ENCODE assay signal across 20 cellular contexts in the genomic region with DNA sequence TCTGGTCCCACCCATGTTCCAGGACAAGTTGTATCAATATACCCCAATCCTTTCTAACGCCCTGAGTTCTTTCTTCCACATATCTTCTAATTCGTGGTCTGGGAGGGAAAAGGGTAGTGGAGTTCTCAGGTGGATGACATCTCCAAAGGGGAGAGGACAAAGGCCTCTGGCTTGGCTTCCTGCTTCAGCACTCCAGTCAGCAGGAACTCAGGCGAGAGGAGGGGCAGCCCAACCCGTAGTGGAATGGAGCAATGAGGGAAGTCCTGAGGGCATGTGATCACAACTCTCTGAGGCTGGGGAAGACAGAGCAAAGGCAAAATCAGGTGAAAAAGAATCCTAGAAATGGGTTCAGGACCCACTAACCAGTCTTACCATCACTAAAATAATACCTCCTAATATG. TPM values are rescaled to one million over a fixed set of nuclear protein-coding genes. Genes with fewer than 3 reads are reported as not detected.
DNase-seq lines count a peak whose midpoint lies in the region; ATAC-seq and TF ChIP-seq lines count a peak whose summit lies in the region.
"Had no signal": no experiment of that assay in that cellular context is flagged by ENCODE, and none has a peak within 500 bp of the region (broad histone marks: within the 10 kb centered on the region; RNA-seq: fewer than 3 reads in every experiment).

No MANE protein-coding gene starts in this region.

- no peak overlapping the region for H3K4me2 ChIP-seq in mesenchymal stem cell (ENCODE audit: low read length, poor library complexity, severe bottlenecking)

- CTCF ChIA-PET in WTC11 (lab: Charles Lee), result interaction anchor here (1.5 kb wide), 1 partner anchor 21 kb away, joined by 3 read pairs; no protein-coding TSS in a partner anchor

- no peak overlapping the region for H2BK12ac ChIP-seq in mesenchymal stem cell (ENCODE audit: low read length in 2 of 2)

- no peak overlapping the region for H2AFZ ChIP-seq in mesenchymal stem cell (ENCODE audit: low read depth, low read length)

- peak; percentile 78 for ATAC-seq in WTC11
- ATAC-seq in heart right ventricle, result peak; percentile 59 to 92 (median 75)
- ATAC-seq: activated CD4-positive, alpha-beta T cell treated with anti-CD3 and anti-CD28 coated beads for 36 hours; GM12878; natural killer cell treated with Interleukin-12 subunit alpha and Interleukin-12 subunit beta and Interleukin-15 and Interleukin-18, amount 100 ng/mL, for 72 hours had no signal

- no peak overlapping the region for H3K4ac ChIP-seq in mesenchymal stem cell (ENCODE audit: low read depth in 1 of 2, low read length in 2 of 2)

- DNase-seq in CD14-positive monocyte (ENCODE audit: low spot score) (no peak), WTC11 (ENCODE audit: low spot score) (no peak), heart right ventricle (no peak), mesenchymal stem cell (no peak), DMS153 (lab: John Stamatoyannopoulos, UW) (no peak), epidermal melanocyte (ENCODE audit: insufficient read length, low spot score) (no peak), nucleus accumbens (lab: John Stamatoyannopoulos, UW) (no peak), H4 (ENCODE audit: low spot score) (no peak)
- DNase-seq: activated CD4-positive, alpha-beta T cell treated with anti-CD3 and anti-CD28 coated beads for 36 hours; activated effector memory CD4-positive, alpha-beta T cell treated with Interleukin-2 at 50 U/mL for 16 hours; DMS 273 treated with DMSO at 0.1 percent for 48 hours; head of caudate nucleus; KG1; NCI-H187; NCI-H2227 treated with DMSO at 0.1 percent for 48 hours; spleen; uterus had no signal

- no peak overlapping the region for H3K4me3 ChIP-seq in heart right ventricle
- H3K4me3 ChIP-seq in mesenchymal stem cell (ENCODE audit: insufficient read depth in 1 of 2, low read depth in 1 of 2, low read length in 2 of 2), result no peak overlapping the region
- H3K4me3 ChIP-seq: cardiac muscle cell, GM12878, spleen, uterus had no signal

- H4K8ac ChIP-seq in mesenchymal stem cell (ENCODE audit: low read length), result no peak overlapping the region

- peaks cover 0 to 14% (median 0%) of the 10 kb centered on the region in 9 donors for H3K4me1 ChIP-seq in heart right ventricle
- H3K4me1 ChIP-seq in mesenchymal stem cell (ENCODE audit: control insufficient read depth, insufficient read depth, low read depth, low read length), result peaks cover 3% of the 10 kb centered on the region
- H3K4me1 ChIP-seq: uterus had no signal

- POLR2A ChIA-PET in WTC11 (lab: Charles Lee), result no interaction called here

- H3K14ac ChIP-seq in mesenchymal stem cell (ENCODE audit: low read length in 2 of 2), result no peak overlapping the region

- H3K27me3 Mint-ChIP-seq in CD14-positive monocyte (ENCODE audit: low read depth in 3 of 3), result peaks cover 0 to 6% (median 0%) of the 10 kb centered on the region in 3 donors
- H3K27me3 Mint-ChIP-seq in WTC11 (ENCODE audit: low read depth), result no peaks in the 10 kb centered on the region; the same call in 1 of the 2 replicates
- H3K27me3 Mint-ChIP-seq: activated CD4-positive, alpha-beta T cell treated with anti-CD3 and anti-CD28 coated beads for 36 hours; natural killer cell treated with Interleukin-12 subunit alpha and Interleukin-12 subunit beta and Interleukin-15 and Interleukin-18, amount 100 ng/mL, for 72 hours had no signal

- H4K91ac ChIP-seq in mesenchymal stem cell (ENCODE audit: low read length), result no peak overlapping the region

- peaks cover 24 to 26% of the 10 kb centered on the region in 2 donors for H3K36me3 Mint-ChIP-seq in CD14-positive monocyte
- H3K36me3 Mint-ChIP-seq in WTC11, result peaks cover 45% of the 10 kb centered on the region

- H3K9me3 Mint-ChIP-seq in CD14-positive monocyte (no peaks in the 10 kb centered on the region), WTC11 (no peaks in the 10 kb centered on the region)
- H3K9me3 Mint-ChIP-seq: natural killer cell treated with Interleukin-12 subunit alpha and Interleukin-12 subunit beta and Interleukin-15 and Interleukin-18, amount 100 ng/mL, for 72 hours had no signal

- no peak overlapping the region for H3K23ac ChIP-seq in mesenchymal stem cell (ENCODE audit: low read length in 2 of 2)

- H3K36me3 ChIP-seq in heart right ventricle, result peaks cover 0 to 69% (median 25%) of the 10 kb centered on the region in 9 donors
- peaks cover 33 to 40% of the 10 kb centered on the region in 2 experiments for H3K36me3 ChIP-seq in mesenchymal stem cell (ENCODE audit: control insufficient read depth in 1 of 2, insufficient read depth in 2 of 2, low read depth in 1 of 2, low read length in 2 of 2)
- H3K36me3 ChIP-seq: uterus had no signal

- H3K79me1 ChIP-seq in mesenchymal stem cell (replicated peaks; ENCODE audit: low read length, poor library complexity, severe bottlenecking), result no peaks in the 10 kb centered on the region

- H3K9me3 ChIP-seq in heart right ventricle (no peaks in the 10 kb centered on the region), mesenchymal stem cell (ENCODE audit: control insufficient read depth, low read length) (no peaks in the 10 kb centered on the region)
- H3K9me3 ChIP-seq: spleen, uterus had no signal

- intact Hi-C loops in CD14-positive monocyte (cut with micrococcal nuclease), result no loop called here
- intact Hi-C loops in heart right ventricle (cut with DNase I), result no loop called here

- no peak overlapping the region for H2BK15ac ChIP-seq in mesenchymal stem cell (ENCODE audit: low read depth, poor library complexity, severe bottlenecking)

- H2AK5ac ChIP-seq in mesenchymal stem cell (ENCODE audit: low read length, severe bottlenecking), result peak overlapping the region; percentile 76

- H3K27me3 ChIP-seq in heart right ventricle (no peaks in the 10 kb centered on the region), mesenchymal stem cell (ENCODE audit: control insufficient read depth in 1 of 2, insufficient read depth in 1 of 2, low read length in 2 of 2) (no peaks in the 10 kb centered on the region)
- H3K27me3 ChIP-seq: cardiac muscle cell, spleen, uterus had no signal

- WGBS in heart right ventricle, 2 donors, result 49 to 53% methylated on average over 4 of the region's 4 CpGs
- WGBS in mesenchymal stem cell, result 83% methylated on average over 3 of the region's 4 CpGs

- H2BK5ac ChIP-seq in mesenchymal stem cell (ENCODE audit: low read depth, low read length, poor library complexity, severe bottlenecking), result no peak overlapping the region

- TF ChIP-seq CTCF in CD14-positive monocyte (IDR thresholded peaks at IDR 0.05) (no peak), WTC11 (IDR thresholded peaks at IDR 0.05) (no peak), heart right ventricle (IDR thresholded peaks at IDR 0.05) (no peak)

- H3K27ac Mint-ChIP-seq in CD14-positive monocyte (peak overlapping the region in 6 of 7 donors; percentile 34 to 86 (median 72)), WTC11 (no peak overlapping the region; the same call in 1 of the 2 replicates)
- H3K27ac Mint-ChIP-seq: activated CD4-positive, alpha-beta T cell treated with anti-CD3 and anti-CD28 coated beads for 36 hours; natural killer cell treated with Interleukin-12 subunit alpha and Interleukin-12 subunit beta and Interleukin-15 and Interleukin-18, amount 100 ng/mL, for 72 hours had no signal

- H3K4me1 Mint-ChIP-seq in CD14-positive monocyte (peaks cover 25% of the 10 kb centered on the region), WTC11 (peaks cover 5% of the 10 kb centered on the region)
- H3K4me1 Mint-ChIP-seq: activated CD4-positive, alpha-beta T cell treated with anti-CD3 and anti-CD28 coated beads for 36 hours had no signal

- no peak overlapping the region for H2BK120ac ChIP-seq in mesenchymal stem cell (ENCODE audit: low read depth, low read length)

- no peak overlapping the region for H3K9ac ChIP-seq in mesenchymal stem cell (ENCODE audit: low read length)

- peak overlapping the region in 1 of 2 donors; percentile 37 for H3K4me3 Mint-ChIP-seq in CD14-positive monocyte
- H3K4me3 Mint-ChIP-seq in WTC11, result no peak overlapping the region
- H3K4me3 Mint-ChIP-seq: activated CD4-positive, alpha-beta T cell treated with anti-CD3 and anti-CD28 coated beads for 36 hours; natural killer cell treated with Interleukin-12 subunit alpha and Interleukin-12 subunit beta and Interleukin-15 and Interleukin-18, amount 100 ng/mL, for 72 hours had no signal

- H3K27ac ChIP-seq in heart right ventricle (peak overlapping the region in 2 of 10 donors; percentile 3 to 16), mesenchymal stem cell (ENCODE audit: low read length, poor library complexity, severe bottlenecking) (no peak overlapping the region)
- H3K27ac ChIP-seq: cardiac muscle cell, spleen, uterus had no signal

- H3K18ac ChIP-seq in mesenchymal stem cell (ENCODE audit: low read depth in 1 of 2, low read length in 2 of 2), result no peak overlapping the region

RNA-seq across cellular contexts. Expression of gene NRM, which starts 9.6 kb away (rescaled TPM):
- polyA plus RNA-seq in CD14-positive monocyte (10 to 100 TPM; 25.9 to 35.0 TPM), heart right ventricle (10 to 100 TPM; 10.4 to 11.6 TPM)
- total RNA-seq in WTC11 (2021) (31.2 to 33.3 TPM (median 31.3 TPM) in 3 replicates), heart right ventricle (1 to 10 TPM; 1.6 to 7.1 (median 3.1) TPM)
- 35.3 TPM for polyA plus RNA-seq in mesenchymal stem cell (2013, experiment 1 of 2)
- 36.1 TPM for polyA plus RNA-seq in mesenchymal stem cell (2013, experiment 2 of 2)
- 15.0 and 20.1 TPM in 2 replicates for total RNA-seq in H4 (2014; rRNA removed; shearing (Covaris generic))

RNA-seq across cellular contexts. Expression of gene PPP1R18, which starts 13.9 kb away (rescaled TPM):
- polyA plus RNA-seq in CD14-positive monocyte (10 to 100 TPM; 58.5 to 78.9 TPM), heart right ventricle (10 to 100 TPM; 24.5 to 35.4 TPM)
- total RNA-seq in WTC11 (2021) (25.6 to 36.5 TPM (median 26.2 TPM) in 3 replicates), heart right ventricle (10 to 100 TPM in 9 of 10 donors, 1 to 10 TPM in 1; 8.2 to 47.7 (median 16.4) TPM)
- polyA plus RNA-seq in mesenchymal stem cell (2013, experiment 1 of 2), result 156 TPM
- 153 TPM for polyA plus RNA-seq in mesenchymal stem cell (2013, experiment 2 of 2)
- 49.9 and 50.9 TPM in 2 replicates for total RNA-seq in H4 (2014; rRNA removed; shearing (Covaris generic))

RNA-seq across cellular contexts. Expression of gene MDC1, which starts 16.7 kb away (rescaled TPM):
- polyA plus RNA-seq in CD14-positive monocyte (under 1 TPM; 0.27 to 0.34 TPM), heart right ventricle (10 to 100 TPM; 11.2 to 18.1 TPM)
- total RNA-seq in WTC11 (2021) (95.9 to 100 TPM (median 97.9 TPM) in 3 replicates), heart right ventricle (10 to 100 TPM; 15.3 to 21.7 (median 19.5) TPM)
- 9.8 TPM for polyA plus RNA-seq in mesenchymal stem cell (2013, experiment 1 of 2)
- polyA plus RNA-seq in mesenchymal stem cell (2013, experiment 2 of 2), result 8.6 TPM
- total RNA-seq in H4 (2014; rRNA removed; shearing (Covaris generic)), result 7.8 and 8.7 TPM in 2 replicates

RNA-seq across cellular contexts. Expression of gene TUBB, which starts 19.8 kb away (rescaled TPM):
- polyA plus RNA-seq in CD14-positive monocyte (10 to 100 TPM; 48.4 to 57.0 TPM), heart right ventricle (100 to 1,000 TPM; 156 to 440 TPM)
- total RNA-seq in WTC11 (2021) (1,503 to 1,570 TPM (median 1,542 TPM) in 3 replicates), heart right ventricle (100 to 1,000 TPM; 144 to 437 (median 189) TPM)
- 839 TPM for polyA plus RNA-seq in mesenchymal stem cell (2013, experiment 1 of 2)
- polyA plus RNA-seq in mesenchymal stem cell (2013, experiment 2 of 2), result 819 TPM
- total RNA-seq in H4 (2014; rRNA removed; shearing (Covaris generic)), result 1,333 and 1,508 TPM in 2 replicates

RNA-seq across cellular contexts. Expression of gene DHX16, which starts 27.5 kb away (rescaled TPM):
- polyA plus RNA-seq in CD14-positive monocyte (10 to 100 TPM; 16.4 to 19.0 TPM), heart right ventricle (10 to 100 TPM; 27.1 to 28.6 TPM)
- total RNA-seq in WTC11 (2021) (27.3 to 32.2 TPM (median 30.6 TPM) in 3 replicates), heart right ventricle (10 to 100 TPM; 15.9 to 22.9 (median 20.9) TPM)
- 18.7 TPM for polyA plus RNA-seq in mesenchymal stem cell (2013, experiment 1 of 2)
- 18.8 TPM for polyA plus RNA-seq in mesenchymal stem cell (2013, experiment 2 of 2)
- total RNA-seq in H4 (2014; rRNA removed; shearing (Covaris generic)), result 29.9 and 32.6 TPM in 2 replicates
